28 cellular contexts compared by ENCODE assay signal in the genomic region with DNA sequence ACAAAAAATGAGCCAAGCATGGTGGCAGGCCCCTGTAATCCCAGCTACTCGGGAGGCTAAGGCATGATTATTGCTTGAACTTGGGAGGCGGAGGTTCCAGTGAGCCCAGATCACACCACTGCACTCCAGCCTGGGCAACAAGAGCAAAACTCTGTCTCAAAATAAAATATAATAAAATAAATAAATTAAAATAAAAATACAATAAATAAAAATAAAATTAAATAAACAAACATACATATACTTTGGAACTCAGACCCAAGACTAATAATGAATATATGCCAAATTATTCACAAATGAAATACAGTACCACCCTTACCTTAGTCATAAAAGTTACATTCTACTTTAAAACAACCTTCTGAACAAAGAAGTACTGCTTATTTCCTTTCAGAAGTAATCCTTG.
"Had no signal": no experiment of that assay in that cellular context is flagged by ENCODE, and none has a peak within 500 bp of the region (broad histone marks: within the 10 kb centered on the region; RNA-seq: fewer than 3 reads in every experiment).

No MANE protein-coding gene starts in this region.

- H3K4me1 Mint-ChIP-seq: stimulated activated memory B cell treated with anti-CD40 and anti-IgM and Interleukin-4, amounts not matched to agents 10 μg/mL and 1 μg/mL and 100 μg/mL, for 72 hours had no signal

- H3K27ac ChIP-seq: stomach, suprapubic skin, testis, thoracic aorta, thyroid gland, tibial artery, tibial nerve, transverse colon, upper lobe of left lung, upper lobe of right lung, uterus, vagina had no signal

- ATAC-seq: stimulated activated effector memory CD8-positive, alpha-beta T cell treated with anti-CD3 and anti-CD28 coated beads, Interleukin-12 subunit alpha, Interleukin-12 subunit beta, amount 100 ng/mL, for 72 hours; stimulated activated memory B cell treated with anti-CD40 and anti-IgM and Interleukin-4, amounts not matched to agents 10 μg/mL and 1 μg/mL and 100 μg/mL, for 72 hours; stimulated activated naive B cell treated with anti-CD40 and anti-IgM and Interleukin-4, amounts not matched to agents 10 μg/mL and 1 μg/mL and 100 μg/mL, for 72 hours; stimulated activated naive CD8-positive, alpha-beta T cell treated with anti-CD3 and anti-CD28 coated beads, Interleukin-15, amount 100 ng/mL, for 72 hours; stimulated activated naive CD8-positive, alpha-beta T cell treated with anti-CD3 and anti-CD28 coated beads, Interleukin-15, Interleukin-2, amounts not matched to agents 100 U/mL and 50 U/mL, for 24 hours; upper lobe of right lung had no signal

- H3K36me3 ChIP-seq: thoracic aorta, thyroid gland, transverse colon, upper lobe of left lung, upper lobe of right lung, uterus had no signal

- DNase-seq: stimulated activated CD4-positive, alpha-beta T cell treated with anti-CD3 and anti-CD28 coated beads, Interleukin-2, amount 100 ng/mL, for 48 hours; stimulated activated CD4-positive, alpha-beta T cell treated with anti-CD3 and anti-CD28 coated beads, Interleukin-4, amount 100 ng/mL, for 1 hour; stimulated activated CD4-positive, alpha-beta T cell treated with anti-CD3 and anti-CD28 coated beads, Interleukin-4, amount 100 ng/mL, for 24 hours; stimulated activated CD4-positive, alpha-beta T cell treated with anti-CD3 and anti-CD28 coated beads, Interleukin-4, amount 100 ng/mL, for 4 hours; stimulated activated CD8-positive, alpha-beta memory T cell treated with anti-CD3 and anti-CD28 coated beads, Interleukin-4, amount 100 ng/mL, for 48 hours; stimulated activated naive B cell treated with anti-CD40 and anti-IgM and Interleukin-4, amounts not matched to agents 10 μg/mL and 1 μg/mL and 100 μg/mL, for 72 hours; stimulated activated naive CD4-positive, alpha-beta T cell; stimulated activated naive CD4-positive, alpha-beta T cell treated with Interleukin-2 at 50 U/mL for 16 hours; stimulated activated naive CD8-positive, alpha-beta T cell treated with anti-CD3 and anti-CD28 coated beads, Interleukin-15, amount 100 ng/mL, for 72 hours; stimulated activated naive CD8-positive, alpha-beta T cell treated with anti-CD3 and anti-CD28 coated beads, Interleukin-15, Interleukin-2, amounts not matched to agents 100 U/mL and 50 U/mL, for 24 hours; stomach; testis; thyroid gland; tibial artery; transverse colon; trophoblast cell; upper lobe of left lung; upper lobe of right lung; uterus had no signal

- H3K36me3 Mint-ChIP-seq: stimulated activated effector memory CD8-positive, alpha-beta T cell treated with anti-CD3 and anti-CD28 coated beads, Interleukin-12 subunit alpha, Interleukin-12 subunit beta, amount 100 ng/mL, for 72 hours had no signal

- H3K4me3 ChIP-seq: stomach, suprapubic skin, testis, thoracic aorta, thyroid gland, tibial artery, tibial nerve, transverse colon, upper lobe of left lung, upper lobe of right lung, uterus, vagina had no signal

- H3K27ac Mint-ChIP-seq: stimulated activated effector memory CD8-positive, alpha-beta T cell treated with anti-CD3 and anti-CD28 coated beads, Interleukin-12 subunit alpha, Interleukin-12 subunit beta, amount 100 ng/mL, for 72 hours; stimulated activated memory B cell treated with anti-CD40 and anti-IgM and Interleukin-4, amounts not matched to agents 10 μg/mL and 1 μg/mL and 100 μg/mL, for 72 hours; stimulated activated naive B cell treated with anti-CD40 and anti-IgM and Interleukin-4, amounts not matched to agents 10 μg/mL and 1 μg/mL and 100 μg/mL, for 72 hours; stimulated activated naive CD8-positive, alpha-beta T cell treated with anti-CD3 and anti-CD28 coated beads, Interleukin-15, Interleukin-2, amounts not matched to agents 100 ng/mL and 50 ng/mL, for 24 hours; type B pancreatic cell had no signal

- H3K4me1 ChIP-seq: stomach, suprapubic skin, testis, thyroid gland, tibial artery, tibial nerve, transverse colon, upper lobe of left lung, upper lobe of right lung, uterus, vagina had no signal

- H3K27me3 ChIP-seq: stomach, suprapubic skin, testis, thyroid gland, tibial artery, tibial nerve, transverse colon, upper lobe of left lung, upper lobe of right lung, uterus, vagina had no signal

- FAIRE-seq: urothelium cell line had no signal

- H3K9me3 Mint-ChIP-seq: stimulated activated effector memory CD8-positive, alpha-beta T cell treated with anti-CD3 and anti-CD28 coated beads, Interleukin-12 subunit alpha, Interleukin-12 subunit beta, amount 100 ng/mL, for 72 hours; stimulated activated naive CD8-positive, alpha-beta T cell treated with anti-CD3 and anti-CD28 coated beads, Interleukin-15, Interleukin-2, amounts not matched to agents 100 ng/mL and 50 ng/mL, for 24 hours had no signal

- H3K4me3 Mint-ChIP-seq: stimulated activated effector memory CD8-positive, alpha-beta T cell treated with anti-CD3 and anti-CD28 coated beads, Interleukin-12 subunit alpha, Interleukin-12 subunit beta, amount 100 ng/mL, for 72 hours; stimulated activated memory B cell treated with anti-CD40 and anti-IgM and Interleukin-4, amounts not matched to agents 10 μg/mL and 1 μg/mL and 100 μg/mL, for 72 hours; stimulated activated naive B cell treated with anti-CD40 and anti-IgM and Interleukin-4, amounts not matched to agents 10 μg/mL and 1 μg/mL and 100 μg/mL, for 72 hours; stimulated activated naive CD8-positive, alpha-beta T cell treated with anti-CD3 and anti-CD28 coated beads, Interleukin-15, amount 100 ng/mL, for 72 hours; stimulated activated naive CD8-positive, alpha-beta T cell treated with anti-CD3 and anti-CD28 coated beads, Interleukin-15, Interleukin-2, amounts not matched to agents 100 ng/mL and 50 ng/mL, for 24 hours; type B pancreatic cell had no signal

- H3K27me3 Mint-ChIP-seq: stimulated activated memory B cell treated with anti-CD40 and anti-IgM and Interleukin-4, amounts not matched to agents 10 μg/mL and 1 μg/mL and 100 μg/mL, for 72 hours; stimulated activated naive B cell treated with anti-CD40 and anti-IgM and Interleukin-4, amounts not matched to agents 10 μg/mL and 1 μg/mL and 100 μg/mL, for 72 hours; stimulated activated naive CD8-positive, alpha-beta T cell treated with anti-CD3 and anti-CD28 coated beads, Interleukin-15, amount 100 ng/mL, for 72 hours; stimulated activated naive CD8-positive, alpha-beta T cell treated with anti-CD3 and anti-CD28 coated beads, Interleukin-15, Interleukin-2, amounts not matched to agents 100 ng/mL and 50 ng/mL, for 24 hours; type B pancreatic cell had no signal

- H3K9me3 ChIP-seq: testis, thoracic aorta, thyroid gland, transverse colon, upper lobe of left lung, upper lobe of right lung, uterus, vagina had no signal
